ENCODE assay signal across 1 cellular context in the genomic region with DNA sequence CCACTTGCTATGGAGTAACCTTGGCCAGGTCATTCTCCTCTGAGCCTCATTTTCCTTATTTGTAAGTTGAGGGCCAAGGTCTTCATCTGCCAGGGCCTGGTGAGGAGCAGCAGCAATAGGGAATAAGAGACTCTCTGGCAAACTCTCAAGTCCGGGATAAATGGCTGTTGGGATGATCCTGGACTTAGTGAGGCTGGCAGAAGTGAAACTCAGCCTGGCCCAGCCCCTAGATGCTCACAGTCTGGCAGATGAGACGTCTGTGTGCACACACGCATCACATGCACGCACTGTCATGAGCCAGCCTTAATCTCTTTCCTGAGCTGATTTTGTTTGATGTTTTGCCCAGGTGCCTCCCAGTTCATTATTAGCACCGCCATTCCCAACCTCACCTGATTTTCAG.
TF ChIP-seq lines count a peak whose summit lies in the region.

No MANE protein-coding gene starts in this region.

TF ChIP-seq in GM23338, 12 proteins besides CTCF, POLR2A, EP300 and RAD21 (continued from another document):
- TF ChIP-seq, protein P1, sequence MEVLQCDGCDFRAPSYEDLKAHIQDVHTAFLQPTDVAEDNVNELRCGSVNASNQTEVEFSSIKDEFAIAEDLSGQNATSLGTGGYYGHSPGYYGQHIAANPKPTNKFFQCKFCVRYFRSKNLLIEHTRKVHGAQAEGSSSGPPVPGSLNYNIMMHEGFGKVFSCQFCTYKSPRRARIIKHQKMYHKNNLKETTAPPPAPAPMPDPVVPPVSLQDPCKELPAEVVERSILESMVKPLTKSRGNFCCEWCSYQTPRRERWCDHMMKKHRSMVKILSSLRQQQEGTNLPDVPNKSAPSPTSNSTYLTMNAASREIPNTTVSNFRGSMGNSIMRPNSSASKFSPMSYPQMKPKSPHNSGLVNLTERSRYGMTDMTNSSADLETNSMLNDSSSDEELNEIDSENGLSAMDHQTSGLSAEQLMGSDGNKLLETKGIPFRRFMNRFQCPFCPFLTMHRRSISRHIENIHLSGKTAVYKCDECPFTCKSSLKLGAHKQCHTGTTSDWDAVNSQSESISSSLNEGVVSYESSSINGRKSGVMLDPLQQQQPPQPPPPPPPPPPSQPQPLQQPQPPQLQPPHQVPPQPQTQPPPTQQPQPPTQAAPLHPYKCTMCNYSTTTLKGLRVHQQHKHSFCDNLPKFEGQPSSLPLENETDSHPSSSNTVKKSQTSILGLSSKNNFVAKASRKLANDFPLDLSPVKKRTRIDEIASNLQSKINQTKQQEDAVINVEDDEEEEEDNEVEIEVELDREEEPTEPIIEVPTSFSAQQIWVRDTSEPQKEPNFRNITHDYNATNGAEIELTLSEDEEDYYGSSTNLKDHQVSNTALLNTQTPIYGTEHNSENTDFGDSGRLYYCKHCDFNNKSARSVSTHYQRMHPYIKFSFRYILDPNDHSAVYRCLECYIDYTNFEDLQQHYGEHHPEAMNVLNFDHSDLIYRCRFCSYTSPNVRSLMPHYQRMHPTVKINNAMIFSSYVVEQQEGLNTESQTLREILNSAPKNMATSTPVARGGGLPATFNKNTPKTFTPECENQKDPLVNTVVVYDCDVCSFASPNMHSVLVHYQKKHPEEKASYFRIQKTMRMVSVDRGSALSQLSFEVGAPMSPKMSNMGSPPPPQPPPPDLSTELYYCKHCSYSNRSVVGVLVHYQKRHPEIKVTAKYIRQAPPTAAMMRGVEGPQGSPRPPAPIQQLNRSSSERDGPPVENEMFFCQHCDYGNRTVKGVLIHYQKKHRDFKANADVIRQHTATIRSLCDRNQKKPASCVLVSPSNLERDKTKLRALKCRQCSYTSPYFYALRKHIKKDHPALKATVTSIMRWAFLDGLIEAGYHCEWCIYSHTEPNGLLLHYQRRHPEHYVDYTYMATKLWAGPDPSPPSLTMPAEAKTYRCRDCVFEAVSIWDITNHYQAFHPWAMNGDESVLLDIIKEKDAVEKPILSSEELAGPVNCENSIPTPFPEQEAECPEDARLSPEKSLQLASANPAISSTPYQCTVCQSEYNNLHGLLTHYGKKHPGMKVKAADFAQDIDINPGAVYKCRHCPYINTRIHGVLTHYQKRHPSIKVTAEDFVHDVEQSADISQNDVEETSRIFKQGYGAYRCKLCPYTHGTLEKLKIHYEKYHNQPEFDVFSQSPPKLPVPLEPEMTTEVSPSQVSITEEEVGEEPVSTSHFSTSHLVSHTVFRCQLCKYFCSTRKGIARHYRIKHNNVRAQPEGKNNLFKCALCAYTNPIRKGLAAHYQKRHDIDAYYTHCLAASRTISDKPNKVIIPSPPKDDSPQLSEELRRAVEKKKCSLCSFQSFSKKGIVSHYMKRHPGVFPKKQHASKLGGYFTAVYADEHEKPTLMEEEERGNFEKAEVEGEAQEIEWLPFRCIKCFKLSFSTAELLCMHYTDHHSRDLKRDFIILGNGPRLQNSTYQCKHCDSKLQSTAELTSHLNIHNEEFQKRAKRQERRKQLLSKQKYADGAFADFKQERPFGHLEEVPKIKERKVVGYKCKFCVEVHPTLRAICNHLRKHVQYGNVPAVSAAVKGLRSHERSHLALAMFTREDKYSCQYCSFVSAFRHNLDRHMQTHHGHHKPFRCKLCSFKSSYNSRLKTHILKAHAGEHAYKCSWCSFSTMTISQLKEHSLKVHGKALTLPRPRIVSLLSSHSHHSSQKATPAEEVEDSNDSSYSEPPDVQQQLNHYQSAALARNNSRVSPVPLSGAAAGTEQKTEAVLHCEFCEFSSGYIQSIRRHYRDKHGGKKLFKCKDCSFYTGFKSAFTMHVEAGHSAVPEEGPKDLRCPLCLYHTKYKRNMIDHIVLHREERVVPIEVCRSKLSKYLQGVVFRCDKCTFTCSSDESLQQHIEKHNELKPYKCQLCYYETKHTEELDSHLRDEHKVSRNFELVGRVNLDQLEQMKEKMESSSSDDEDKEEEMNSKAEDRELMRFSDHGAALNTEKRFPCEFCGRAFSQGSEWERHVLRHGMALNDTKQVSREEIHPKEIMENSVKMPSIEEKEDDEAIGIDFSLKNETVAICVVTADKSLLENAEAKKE (CRISPR knock-in tag; IDR thresholded peaks at IDR 0.05), result no peak
- TF ChIP-seq ZNF331 (CRISPR knock-in tag; IDR thresholded peaks at IDR 0.05; ENCODE audit: low read depth) (no peak), JUNB (IDR thresholded peaks at IDR 0.05; ENCODE audit: unreplicated experiment) (no peak), CREB1 (CRISPR knock-in tag; IDR thresholded peaks at IDR 0.05; ENCODE audit: low read depth) (no peak), NANOG (IDR thresholded peaks at IDR 0.05; ENCODE audit: borderline replicate concordance) (no peak), STAT1 (IDR thresholded peaks at IDR 0.05; ENCODE audit: unreplicated experiment) (no peak), EZH2 (IDR thresholded peaks at IDR 0.05; ENCODE audit: low read depth, unreplicated experiment) (no peak), POLR2AphosphoS5 (IDR thresholded peaks at IDR 0.05; ENCODE audit: low read depth) (no peak)
- TF ChIP-seq, protein P2, sequence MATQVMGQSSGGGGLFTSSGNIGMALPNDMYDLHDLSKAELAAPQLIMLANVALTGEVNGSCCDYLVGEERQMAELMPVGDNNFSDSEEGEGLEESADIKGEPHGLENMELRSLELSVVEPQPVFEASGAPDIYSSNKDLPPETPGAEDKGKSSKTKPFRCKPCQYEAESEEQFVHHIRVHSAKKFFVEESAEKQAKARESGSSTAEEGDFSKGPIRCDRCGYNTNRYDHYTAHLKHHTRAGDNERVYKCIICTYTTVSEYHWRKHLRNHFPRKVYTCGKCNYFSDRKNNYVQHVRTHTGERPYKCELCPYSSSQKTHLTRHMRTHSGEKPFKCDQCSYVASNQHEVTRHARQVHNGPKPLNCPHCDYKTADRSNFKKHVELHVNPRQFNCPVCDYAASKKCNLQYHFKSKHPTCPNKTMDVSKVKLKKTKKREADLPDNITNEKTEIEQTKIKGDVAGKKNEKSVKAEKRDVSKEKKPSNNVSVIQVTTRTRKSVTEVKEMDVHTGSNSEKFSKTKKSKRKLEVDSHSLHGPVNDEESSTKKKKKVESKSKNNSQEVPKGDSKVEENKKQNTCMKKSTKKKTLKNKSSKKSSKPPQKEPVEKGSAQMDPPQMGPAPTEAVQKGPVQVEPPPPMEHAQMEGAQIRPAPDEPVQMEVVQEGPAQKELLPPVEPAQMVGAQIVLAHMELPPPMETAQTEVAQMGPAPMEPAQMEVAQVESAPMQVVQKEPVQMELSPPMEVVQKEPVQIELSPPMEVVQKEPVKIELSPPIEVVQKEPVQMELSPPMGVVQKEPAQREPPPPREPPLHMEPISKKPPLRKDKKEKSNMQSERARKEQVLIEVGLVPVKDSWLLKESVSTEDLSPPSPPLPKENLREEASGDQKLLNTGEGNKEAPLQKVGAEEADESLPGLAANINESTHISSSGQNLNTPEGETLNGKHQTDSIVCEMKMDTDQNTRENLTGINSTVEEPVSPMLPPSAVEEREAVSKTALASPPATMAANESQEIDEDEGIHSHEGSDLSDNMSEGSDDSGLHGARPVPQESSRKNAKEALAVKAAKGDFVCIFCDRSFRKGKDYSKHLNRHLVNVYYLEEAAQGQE (IDR thresholded peaks at IDR 0.05; ENCODE audit: unreplicated experiment), result no peak
- TF ChIP-seq, protein P3, sequence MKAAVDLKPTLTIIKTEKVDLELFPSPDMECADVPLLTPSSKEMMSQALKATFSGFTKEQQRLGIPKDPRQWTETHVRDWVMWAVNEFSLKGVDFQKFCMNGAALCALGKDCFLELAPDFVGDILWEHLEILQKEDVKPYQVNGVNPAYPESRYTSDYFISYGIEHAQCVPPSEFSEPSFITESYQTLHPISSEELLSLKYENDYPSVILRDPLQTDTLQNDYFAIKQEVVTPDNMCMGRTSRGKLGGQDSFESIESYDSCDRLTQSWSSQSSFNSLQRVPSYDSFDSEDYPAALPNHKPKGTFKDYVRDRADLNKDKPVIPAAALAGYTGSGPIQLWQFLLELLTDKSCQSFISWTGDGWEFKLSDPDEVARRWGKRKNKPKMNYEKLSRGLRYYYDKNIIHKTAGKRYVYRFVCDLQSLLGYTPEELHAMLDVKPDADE (IDR thresholded peaks at IDR 0.05), result no peak
